18 cellular contexts compared by ENCODE assay signal in genomic region chr5:65359569-65359968, GRCh38.
DNase-seq lines count a peak whose midpoint lies in the region; FAIRE-seq and TF ChIP-seq lines count a peak whose summit lies in the region.
"Had no signal": no experiment of that assay in that cellular context is flagged by ENCODE, and none has a peak within 500 bp of the region (broad histone marks: within the 10 kb centered on the region; RNA-seq: fewer than 3 reads in every experiment).

No MANE protein-coding gene starts in this region.

- intact Hi-C loops in PC-9 (cut with micrococcal nuclease; ENCODE audit: unreplicated experiment): no loop called here
- intact Hi-C loops in endothelial cell of umbilical vein (cut with micrococcal nuclease): no loop called here
- intact Hi-C loops in lower leg skin (cut with DNase I; ENCODE audit: low total_unique reads): no loop called here

- TF ChIP-seq CTCF in PC-9 (conservative IDR thresholded peaks at IDR 0.05) (no peak), endothelial cell of umbilical vein (IDR thresholded peaks at IDR 0.05; ENCODE audit: extremely low read depth in 1 of 2, insufficient read depth in 1 of 2, low read depth in 1 of 2, low read length in 2 of 2) (no peak), lower leg skin (IDR thresholded peaks at IDR 0.05) (no peak), GM20000 (IDR thresholded peaks at IDR 0.05; ENCODE audit: extremely low read depth, missing control alignments) (no peak)

- H4K20me1 ChIP-seq in PC-9 (ENCODE audit: insufficient read depth): no peaks in the 10 kb centered on the region
- no peaks in the 10 kb centered on the region for H4K20me1 ChIP-seq in endothelial cell of umbilical vein (replicated peaks; ENCODE audit: control insufficient read depth, extremely low read depth, insufficient read depth, low read length)
- H4K20me1 ChIP-seq: BLaER1 had no signal

- no peak for DNase-seq in H54 (ENCODE audit: insufficient read length, low spot score)
- no peak for DNase-seq in PC-9
- peak; percentile 68 for DNase-seq in endothelial cell of umbilical vein (ENCODE audit: low read depth, low spot score)
- DNase-seq in lung microvascular endothelial cell (ENCODE audit: low read depth in 2 of 2): peak; percentile 30 to 69
- DNase-seq in lower leg skin (ENCODE audit: low spot score in 2 of 2): no peak
- DNase-seq in HuH-7 (ENCODE audit: low spot score): no peak
- DNase-seq in GM20000 (ENCODE audit: low spot score): no peak
- DNase-seq in AG08396 (ENCODE audit: low spot score): no peak
- DNase-seq: AML-193; CD4-positive, CD25-positive, alpha-beta regulatory T cell; GF-D8; GOT3; HFFc6; KBM-7 had no signal

- H3K4me3 ChIP-seq in PC-9 (no peak overlapping the region), endothelial cell of umbilical vein (replicated peaks in 1 of 3; ENCODE audit: insufficient read depth in 1 of 3, low read depth in 1 of 3, low read length in 3 of 3) (no peak overlapping the region), lower leg skin (ENCODE audit: low read depth, poor library complexity, severe bottlenecking) (no peak overlapping the region)
- H3K4me3 ChIP-seq: A549, BLaER1, HAP-1 had no signal

- no peak overlapping the region for H3K4me2 ChIP-seq in PC-9
- H3K4me2 ChIP-seq in endothelial cell of umbilical vein (ENCODE audit: insufficient read depth, low read length): peak overlapping the region; percentile 49
- H3K4me2 ChIP-seq: A549, BLaER1 had no signal

- H2AFZ ChIP-seq in PC-9 (0 out of 2 replicates have a peak overlapping the region, but pooled peaks have one; percentile 6), endothelial cell of umbilical vein (ENCODE audit: low read depth, low read length) (no peak overlapping the region)

- TF ChIP-seq POLR2A in H54 (IDR thresholded peaks at IDR 0.05; ENCODE audit: low read depth, low read length) (no peak), endothelial cell of umbilical vein (IDR thresholded peaks at IDR 0.05; ENCODE audit: low read depth, low read length) (no peak), lower leg skin (IDR thresholded peaks at IDR 0.05) (no peak)

- H3F3A ChIP-seq in PC-9 (ENCODE audit: insufficient read depth, low read depth): no peaks in the 10 kb centered on the region

- H3K9me2 ChIP-seq in PC-9 (ENCODE audit: insufficient read depth): peaks cover 5% of the 10 kb centered on the region; the same call in 1 of the 2 replicates

- no peaks in the 10 kb centered on the region for H3K4me1 ChIP-seq in PC-9 (replicated peaks; ENCODE audit: insufficient read depth)
- peaks cover 15% of the 10 kb centered on the region for H3K4me1 ChIP-seq in endothelial cell of umbilical vein (ENCODE audit: control insufficient read depth, extremely low read depth, insufficient read depth, low read length)
- H3K4me1 ChIP-seq: A549, BLaER1, HAP-1 had no signal

- peak; percentile 50 for FAIRE-seq in H54 (lab: Jason Lieb, UNC)
- no peak for FAIRE-seq in endothelial cell of umbilical vein (lab: Jason Lieb, UNC)
- FAIRE-seq: GM18507 had no signal

- H3K27ac ChIP-seq in PC-9: no peak overlapping the region
- no peak overlapping the region for H3K27ac ChIP-seq in endothelial cell of umbilical vein (ENCODE audit: insufficient read depth, low read depth, low read length)
- H3K27ac ChIP-seq: A549, BLaER1 had no signal

- dilution Hi-C loops in endothelial cell of umbilical vein (cut with MboI; ENCODE audit: extremely low pct_ligation_motif_present, low sequenced_read_pairs): no loop called here

- H3K27me3 ChIP-seq in PC-9 (ENCODE audit: insufficient read depth, low read depth) (no peaks in the 10 kb centered on the region), endothelial cell of umbilical vein (ENCODE audit: control insufficient read depth in 2 of 2, insufficient read depth in 2 of 2, low read length in 2 of 2) (no peaks in the 10 kb centered on the region)
- H3K27me3 ChIP-seq: BLaER1 had no signal

- H3K79me2 ChIP-seq in PC-9 (ENCODE audit: low read depth) (no peaks in the 10 kb centered on the region), endothelial cell of umbilical vein (ENCODE audit: control insufficient read depth, insufficient read depth, low read length) (peaks cover 19% of the 10 kb centered on the region)

- H3K9me3 ChIP-seq in PC-9 (ENCODE audit: insufficient read depth, low read depth) (no peaks in the 10 kb centered on the region), endothelial cell of umbilical vein (replicated peaks; ENCODE audit: control insufficient read depth, insufficient read depth, low read length) (no peaks in the 10 kb centered on the region)
- H3K9me3 ChIP-seq: A549, BLaER1, HAP-1 had no signal

- CTCF ChIA-PET in PC-9 (lab: Charles Lee): no interaction called here
- CTCF ChIA-PET in endothelial cell of umbilical vein (lab: Charles Lee): no interaction called here

- POLR2A ChIA-PET in PC-9 (lab: Charles Lee; ENCODE audit: unreplicated experiment): no interaction called here
- POLR2A ChIA-PET in endothelial cell of umbilical vein (lab: Charles Lee): no interaction called here

- no peak overlapping the region for H3K9ac ChIP-seq in endothelial cell of umbilical vein (replicated peaks; ENCODE audit: extremely low read depth, insufficient read depth, low read length)
- H3K9ac ChIP-seq: BLaER1 had no signal

- no peaks in the 10 kb centered on the region for H3K9me1 ChIP-seq in endothelial cell of umbilical vein (replicated peaks; ENCODE audit: control insufficient read depth, extremely low read depth, insufficient read depth, low read length)

- 63 to 70% methylated on average over 3 of the region's 3 CpGs for WGBS in lower leg skin, 2 donors

- no peaks in the 10 kb centered on the region for H3K36me3 ChIP-seq in PC-9 (ENCODE audit: low read depth)
- no peaks in the 10 kb centered on the region for H3K36me3 ChIP-seq in endothelial cell of umbilical vein (ENCODE audit: control insufficient read depth in 2 of 2, extremely low read depth in 1 of 2, insufficient read depth in 2 of 2, low read length in 2 of 2)
- H3K36me3 ChIP-seq: BLaER1, HAP-1 had no signal

- no TSS peak for BruUV-seq in PC-9 (replicated peaks; lab: Mats Ljungman, UMichigan)
- TSS peak; percentile 19 for BruUV-seq in endothelial cell of umbilical vein (replicated peaks; lab: Mats Ljungman, UMichigan)

TF ChIP-seq in endothelial cell of umbilical vein, 7 proteins besides CTCF, POLR2A, EP300 and RAD21:
- TF ChIP-seq MYC (IDR thresholded peaks at IDR 0.05; ENCODE audit: low read depth, low read length): no peak

Comparison
In these comparisons a context has a peak if more than half of its experiments do, and no peak if none do; other contexts are left out.
1. DNase-seq: peak in endothelial cell of umbilical vein (single experiment) and lung microvascular endothelial cell (2 of 2); none in H54 (single experiment), PC-9 (0 of 2), lower leg skin (0 of 2), HuH-7 (single experiment), GM20000 (single experiment) and AG08396 (single experiment).